Comparison of ENCODE assay signal across 8 cellular contexts in the genomic region with DNA sequence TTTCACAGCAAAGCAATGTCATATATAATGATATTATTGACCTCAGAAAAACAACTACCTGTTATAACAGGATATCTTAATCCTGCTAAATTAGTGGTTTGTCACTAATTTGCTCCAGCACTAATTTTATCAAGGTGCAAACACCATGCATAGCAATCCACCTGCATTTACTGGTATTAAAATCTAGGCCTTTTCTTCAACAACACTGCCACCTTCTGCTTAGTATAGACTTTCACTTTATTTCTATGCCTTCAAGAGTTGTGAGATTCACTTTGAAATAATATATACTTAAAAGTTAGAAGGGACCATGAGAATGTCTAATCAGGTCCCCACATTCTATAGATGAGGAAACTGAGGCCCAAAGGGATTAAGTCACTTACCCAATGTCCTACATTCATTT.
A peak's percentile ranks its signal among the peaks of the same experiment; 100 is the strongest.
DNase-seq lines count a peak whose midpoint lies in the region; ATAC-seq and TF ChIP-seq lines count a peak whose summit lies in the region.

No MANE protein-coding gene starts in this region.

- peaks cover 17% of the 10 kb centered on the region for H3K4me1 ChIP-seq in A673 (ENCODE audit: insufficient read depth, low read length, poor library complexity, severe bottlenecking)

- no peaks in the 10 kb centered on the region for H3K36me3 ChIP-seq in A673 (ENCODE audit: insufficient read depth, low read length, poor library complexity, severe bottlenecking)

- POLR2A ChIA-PET in A673 (lab: Charles Lee; ENCODE audit: low non-redundant PET), result no interaction called here

- DNase-seq in A673 (ENCODE audit: low spot score) (peak; percentile 53), NCI-H748 treated with DMSO at 0.1 percent for 48 hours (lab: John Stamatoyannopoulos, UW) (peak; percentile 42), fibroblast of the conjunctiva (ENCODE audit: low read depth) (peak; percentile 12)
- no peak for DNase-seq in activated CD8-positive, alpha-beta memory T cell treated with anti-CD3 and anti-CD28 coated beads, Interleukin-2, amount 50 U/mL, for 48 hours

- ATAC-seq in GM18861 (IDR thresholded peaks at IDR 0.05; ENCODE audit: unreplicated experiment) (peak; percentile 59), HG02610 (IDR thresholded peaks at IDR 0.05; ENCODE audit: unreplicated experiment) (no peak), HG02840 (IDR thresholded peaks at IDR 0.05; ENCODE audit: low FRiP score, unreplicated experiment) (no peak), GM18502 (IDR thresholded peaks at IDR 0.05; ENCODE audit: poor library complexity, unreplicated experiment) (no peak)

- peak; percentile 65 for TF ChIP-seq CTCF in A673 (conservative IDR thresholded peaks at IDR 0.05; ENCODE audit: low read depth, low read length)

- CTCF ChIA-PET in A673 (lab: Charles Lee), result interaction anchor here (0.6 to 1.0 kb wide), 3 partner anchors 551 to 1914 kb away, joined by 3 to 5 read pairs (median 3); no protein-coding TSS in a partner anchor

- intact Hi-C loops in A673 (cut with micrococcal nuclease; ENCODE audit: unreplicated experiment), result loop anchor here (2.0 to 10.0 kb wide), 4 partner anchors 345 to 1915 kb away; partner anchors contain the start of gene NR3C2

- H3K27me3 ChIP-seq in A673 (replicated peaks; ENCODE audit: insufficient read depth, low read depth, low read length, poor library complexity), result no peaks in the 10 kb centered on the region

- H3K4me3 ChIP-seq in A673 (ENCODE audit: low read depth, low read length, poor library complexity, severe bottlenecking), result no peak overlapping the region

- H3K9me3 ChIP-seq in A673 (ENCODE audit: low read depth, low read length, poor library complexity, severe bottlenecking), result no peaks in the 10 kb centered on the region

- BruUV-seq in A673 (replicated peaks; lab: Mats Ljungman, UMichigan), result no TSS peak

- no peak overlapping the region for H3K27ac ChIP-seq in A673 (ENCODE audit: low read depth, low read length, poor library complexity, severe bottlenecking)
